Comparison of ENCODE assay signal across 9 cellular contexts in genomic region chr3:151816091-151816604, GRCh38. TPM values are rescaled to one million over a fixed set of nuclear protein-coding genes. Genes with fewer than 3 reads are reported as not detected.
A peak's percentile ranks its signal among the peaks of the same experiment; 100 is the strongest.
DNase-seq lines count a peak whose midpoint lies in the region; ATAC-seq, FAIRE-seq and TF ChIP-seq lines count a peak whose summit lies in the region.
"Had no signal": no experiment of that assay in that cellular context is flagged by ENCODE, and none has a peak within 500 bp of the region (broad histone marks: within the 10 kb centered on the region; RNA-seq: fewer than 3 reads in every experiment).

No MANE protein-coding gene starts in this region.

- CTCF ChIA-PET in AG04449 (lab: Yijun Ruan, JAX): no interaction called here

- FAIRE-seq in HTR-8/SVneo (lab: Jason Lieb, UNC): no peak

- POLR2A ChIA-PET in AG04449 (lab: Yijun Ruan, JAX): no interaction called here

- H3K4me3 ChIP-seq in AG04449 (ENCODE audit: low read depth, low read length): no peak overlapping the region
- H3K4me3 ChIP-seq in brain microvascular endothelial cell (ENCODE audit: low read depth, low read length): no peak overlapping the region
- no peak overlapping the region for H3K4me3 ChIP-seq in lower lobe of right lung

- intact Hi-C loops in lower lobe of right lung (cut with DNase I): no loop called here

- TF ChIP-seq CTCF in AG04449 (IDR thresholded peaks at IDR 0.05; ENCODE audit: insufficient read depth, low read length, missing control alignments) (no peak), brain microvascular endothelial cell (IDR thresholded peaks at IDR 0.05; ENCODE audit: low read depth, low read length, missing control alignments) (no peak), lower lobe of right lung (IDR thresholded peaks at IDR 0.05) (no peak)

- in situ Hi-C loops in brain microvascular endothelial cell (cut with HindIII; ENCODE audit: low pct_ligation_motif_present, low sequenced_read_pairs): no loop called here

- peaks cover 7% of the 10 kb centered on the region for H3K4me1 ChIP-seq in lower lobe of right lung

- DNase-seq in AG04449 (ENCODE audit: low read depth, low spot score) (peak; percentile 9), HTR-8/SVneo (ENCODE audit: insufficient read length, low spot score) (peak; percentile 56), brain microvascular endothelial cell (peak; percentile 68), lower lobe of right lung (no peak), pons (ENCODE audit: low spot score) (no peak), NOMO-1 treated with dmso at 0.1 percent for 144 hours (lab: John Stamatoyannopoulos, UW; ENCODE audit: unreplicated experiment) (no peak), NCI-H1436 treated with DMSO at 0.1 percent for 48 hours (lab: John Stamatoyannopoulos, UW) (no peak), NCI-H1105 treated with DMSO at 0.1 percent for 48 hours (lab: John Stamatoyannopoulos, UW) (no peak)
- DNase-seq: SHP77 treated with DMSO at 0.1 percent for 48 hours had no signal

- H3K9me3 ChIP-seq in lower lobe of right lung: no peaks in the 10 kb centered on the region

- peak; percentile 86 to 94 for ATAC-seq in lower lobe of right lung

- H3K27me3 ChIP-seq in brain microvascular endothelial cell (replicated peaks) (no peaks in the 10 kb centered on the region), lower lobe of right lung (ENCODE audit: low read depth) (no peaks in the 10 kb centered on the region)

- H3K27ac ChIP-seq in brain microvascular endothelial cell (no peak overlapping the region), lower lobe of right lung (no peak overlapping the region)

- H3K36me3 ChIP-seq in brain microvascular endothelial cell (replicated peaks): peaks cover 22% of the 10 kb centered on the region
- H3K36me3 ChIP-seq in lower lobe of right lung: no peaks in the 10 kb centered on the region

RNA-seq across cellular contexts. Expression of gene AADAC, which starts 2.2 kb away (rescaled TPM):
- total RNA-seq in lower lobe of right lung: 5.6 TPM

RNA-seq across cellular contexts. Expression of gene SUCNR1, which starts 57.3 kb away (rescaled TPM):
- 2.7 TPM for total RNA-seq in lower lobe of right lung

Comparison
In these comparisons a context has a peak if more than half of its experiments do, and no peak if none do; other contexts are left out.
1. DNase-seq: peak in AG04449 (single experiment), HTR-8/SVneo (single experiment) and brain microvascular endothelial cell (single experiment); none in lower lobe of right lung (single experiment), pons (single experiment), NOMO-1 treated with dmso at 0.1 percent for 144 hours (single experiment), NCI-H1436 treated with DMSO at 0.1 percent for 48 hours (single experiment) and NCI-H1105 treated with DMSO at 0.1 percent for 48 hours (single experiment).